Comparison of ENCODE assay signal across 28 cellular contexts in genomic region chr12:13189254-13189653, GRCh38. TPM values are rescaled to one million over a fixed set of nuclear protein-coding genes. Genes with fewer than 3 reads are reported as not detected.
DNase-seq lines count a peak whose midpoint lies in the region; ATAC-seq and TF ChIP-seq lines count a peak whose summit lies in the region.
"Had no signal": no experiment of that assay in that cellular context is flagged by ENCODE, and none has a peak within 500 bp of the region (broad histone marks: within the 10 kb centered on the region; RNA-seq: fewer than 3 reads in every experiment).

No MANE protein-coding gene starts in this region.

- no peak overlapping the region for H2AK9ac ChIP-seq in IMR-90 (replicated peaks; ENCODE audit: low read depth, low read length, poor library complexity)

- H3K4ac ChIP-seq in IMR-90 (ENCODE audit: low read depth, low read length), result no peak overlapping the region

- H3K56ac ChIP-seq in IMR-90 (ENCODE audit: extremely low read depth, insufficient read depth, low read length), result no peak overlapping the region

- H3K14ac ChIP-seq in IMR-90 (replicated peaks; ENCODE audit: low read depth, low read length), result no peak overlapping the region

- H3K4me2 ChIP-seq in IMR-90 (ENCODE audit: low read depth, low read length), result no peak overlapping the region

- no peak overlapping the region for H2AFZ ChIP-seq in IMR-90 (replicated peaks; ENCODE audit: low read length, poor library complexity)

- ATAC-seq in IMR-90 (ENCODE audit: low read depth) (no peak), lung (ENCODE audit: insufficient read depth, low FRiP score) (peak; percentile 51), upper lobe of right lung (peak; percentile 18)
- ATAC-seq: foreskin keratinocyte had no signal

- H3K18ac ChIP-seq in IMR-90 (ENCODE audit: low read depth, low read length), result no peak overlapping the region

- no peak overlapping the region; the same call in 2 of the 3 replicates for H2BK15ac ChIP-seq in IMR-90 (ENCODE audit: low read depth, low read length)

- H4K91ac ChIP-seq in IMR-90 (ENCODE audit: insufficient read depth, low read depth, low read length), result 0 out of 2 replicates have a peak overlapping the region, but pooled peaks have one; percentile 2

- H3K27ac ChIP-seq in IMR-90 (ENCODE audit: insufficient read depth, low read length), result no peak overlapping the region
- peak overlapping the region; percentile 40 for H3K27ac ChIP-seq in cingulate gyrus (ENCODE audit: low read depth, low read length)
- H3K27ac ChIP-seq in lung (ENCODE audit: low read depth in 1 of 2, low read length in 1 of 2), result no peak overlapping the region
- H3K27ac ChIP-seq in upper lobe of right lung, result no peak overlapping the region
- H3K27ac ChIP-seq: ascending aorta, C4-2B, foreskin keratinocyte had no signal

- H3K4me3 ChIP-seq in IMR-90 (ENCODE audit: insufficient read depth, low read depth, low read length) (no peak overlapping the region), lung (no peak overlapping the region), upper lobe of right lung (no peak overlapping the region)
- H3K4me3 ChIP-seq: ascending aorta, spleen had no signal

- H2BK120ac ChIP-seq in IMR-90 (ENCODE audit: low read depth, low read length), result no peak overlapping the region

- H4K8ac ChIP-seq in IMR-90 (ENCODE audit: low read depth in 2 of 2, low read length in 2 of 2), result no peak overlapping the region

- H3K79me1 ChIP-seq in IMR-90 (ENCODE audit: low read depth in 1 of 2, low read length in 2 of 2), result 0 out of 4 replicates have a peak, but pooled peaks cover 0 to 6% of the 10 kb centered on the region in 2 experiments

- H2BK20ac ChIP-seq in IMR-90 (ENCODE audit: low read depth, low read length), result no peak overlapping the region

- H4K20me1 ChIP-seq in IMR-90 (ENCODE audit: insufficient read depth, low read length), result no peaks in the 10 kb centered on the region

- CTCF ChIA-PET in IMR-90 (lab: Yijun Ruan, JAX), result no interaction called here
- CTCF ChIA-PET in Calu3 (lab: Charles Lee), result no interaction called here

- H3K4me1 ChIP-seq in IMR-90 (ENCODE audit: control insufficient read depth, insufficient read depth, low read length) (peaks cover 12% of the 10 kb centered on the region), lung (ENCODE audit: control insufficient read depth in 2 of 2, insufficient read depth in 2 of 2, low read length in 2 of 2) (peaks cover 0 to 3% of the 10 kb centered on the region in 2 donors), upper lobe of right lung (no peaks in the 10 kb centered on the region)
- H3K4me1 ChIP-seq: ascending aorta had no signal

- H3K9me3 ChIP-seq in IMR-90 (ENCODE audit: control insufficient read depth, insufficient read depth, low read length), result no peaks in the 10 kb centered on the region
- H3K9me3 ChIP-seq in lung (ENCODE audit: control insufficient read depth in 2 of 2, insufficient read depth in 1 of 2, low read length in 1 of 2), result no peaks in the 10 kb centered on the region
- H3K9me3 ChIP-seq in upper lobe of right lung, result no peaks in the 10 kb centered on the region
- H3K9me3 ChIP-seq: ascending aorta, spleen had no signal

- 0 out of 2 replicates have a peak overlapping the region, but pooled peaks have one; percentile 35 for H2AK5ac ChIP-seq in IMR-90 (ENCODE audit: low read depth, low read length)

- POLR2A ChIA-PET in IMR-90 (lab: Charles Lee; ENCODE audit: unreplicated experiment), result no interaction called here

- no peak for TF ChIP-seq RAD21 in IMR-90 (IDR thresholded peaks at IDR 0.05; ENCODE audit: low read length)

- H2BK5ac ChIP-seq in IMR-90 (ENCODE audit: low read depth, low read length, poor library complexity, severe bottlenecking), result no peak overlapping the region

- DNase-seq in IMR-90 (no peak), lung (ENCODE audit: low spot score) (no peak), upper lobe of right lung (no peak), Calu3 (no peak), NCI-H2196 treated with DMSO at 0.1 percent for 48 hours (lab: John Stamatoyannopoulos, UW; ENCODE audit: unreplicated experiment) (no peak), UCSD-AML1 (lab: John Stamatoyannopoulos, UW; ENCODE audit: unreplicated experiment) (no peak)
- DNase-seq: activated B cell treated with CpG ODN at 0.5 μM for 24 hours; activated CD4-positive, alpha-beta T cell treated with anti-CD3 and anti-CD28 coated beads, Interleukin-2, amount 10 ng/mL, durations not matched to agents 7 days and 5 days; activated effector memory CD4-positive, alpha-beta T cell treated with Interleukin-2 at 50 U/mL for 16 hours; activated naive CD8-positive, alpha-beta T cell treated with anti-CD3 and anti-CD28 coated beads, Interleukin-2, amount 10 ng/mL, durations not matched to agents 7 days and 5 days; activated T-cell treated with anti-CD3 and anti-CD28 coated beads, Interleukin-2, amount 50 U/mL, for 1 hour; central memory CD4-positive, alpha-beta T cell; COR-L47; DMS53; endodermal cell; foreskin keratinocyte; H9; kidney glomerular epithelial cell; mammary epithelial cell; NCI-H1417; spleen; stimulated activated CD4-positive, alpha-beta T cell treated with anti-CD3 and anti-CD28 coated beads, Interleukin-2, amount 100 ng/mL, for 24 hours had no signal

- peaks cover 32% of the 10 kb centered on the region for H3K4me1 Mint-ChIP-seq in Calu3 (ENCODE audit: low read depth, unreplicated experiment)
- H3K4me1 Mint-ChIP-seq: activated B cell treated with CpG ODN at 0.5 μM for 24 hours had no signal

- no peaks in the 10 kb centered on the region for H3K27me3 Mint-ChIP-seq in Calu3 (ENCODE audit: unreplicated experiment)

- TF ChIP-seq CTCF in IMR-90 (conservative IDR thresholded peaks at IDR 0.05; ENCODE audit: low read depth, low read length) (no peak), lung (IDR thresholded peaks at IDR 0.05; ENCODE audit: control extremely low read depth, extremely low read depth) (no peak), upper lobe of right lung (IDR thresholded peaks at IDR 0.05) (no peak), Calu3 (IDR thresholded peaks at IDR 0.05; ENCODE audit: unreplicated experiment) (no peak)

- no peak overlapping the region for H3K27ac Mint-ChIP-seq in Calu3 (ENCODE audit: unreplicated experiment)
- H3K27ac Mint-ChIP-seq: activated B cell treated with CpG ODN at 0.5 μM for 24 hours; activated CD4-positive, alpha-beta T cell treated with anti-CD3 and anti-CD28 coated beads, Interleukin-2, amount 10 ng/mL, durations not matched to agents 7 days and 5 days; activated naive CD8-positive, alpha-beta T cell treated with anti-CD3 and anti-CD28 coated beads, Interleukin-2, amount 10 ng/mL, durations not matched to agents 7 days and 5 days; dendritic cell treated with granulocyte-macrophage colony-stimulating factor and Interleukin-4, amounts not matched to agents 40 ng/mL and 50 ng/mL, for 4 days; endodermal cell; H9; stimulated activated naive CD8-positive, alpha-beta T cell treated with anti-CD3 and anti-CD28 coated beads, Interleukin-15, Interleukin-2, amounts not matched to agents 100 ng/mL and 50 ng/mL, for 24 hours had no signal

- no peak overlapping the region for H4K5ac ChIP-seq in IMR-90 (ENCODE audit: low read depth, low read length)

- TF ChIP-seq POLR2A in IMR-90 (IDR thresholded peaks at IDR 0.05; ENCODE audit: low read depth, low read length), result no peak

- H3K36me3 Mint-ChIP-seq in Calu3 (ENCODE audit: insufficient read depth, unreplicated experiment), result no peaks in the 10 kb centered on the region
- H3K36me3 Mint-ChIP-seq: activated naive CD8-positive, alpha-beta T cell treated with anti-CD3 and anti-CD28 coated beads, Interleukin-2, amount 10 ng/mL, durations not matched to agents 7 days and 5 days had no signal

- peaks cover 22% of the 10 kb centered on the region for H3K9me1 ChIP-seq in IMR-90 (ENCODE audit: insufficient read depth, low read length)

- H3K9me3 Mint-ChIP-seq in Calu3 (ENCODE audit: low read depth, unreplicated experiment), result no peaks in the 10 kb centered on the region
- H3K9me3 Mint-ChIP-seq: activated B cell treated with CpG ODN at 0.5 μM for 24 hours; activated CD4-positive, alpha-beta T cell treated with anti-CD3 and anti-CD28 coated beads, Interleukin-2, amount 10 ng/mL, durations not matched to agents 7 days and 5 days; activated naive CD8-positive, alpha-beta T cell treated with anti-CD3 and anti-CD28 coated beads, Interleukin-2, amount 10 ng/mL, durations not matched to agents 7 days and 5 days; dendritic cell treated with granulocyte-macrophage colony-stimulating factor and Interleukin-4, amounts not matched to agents 40 ng/mL and 50 ng/mL, for 4 days; endodermal cell; H9; neural crest cell; stimulated activated naive CD8-positive, alpha-beta T cell treated with anti-CD3 and anti-CD28 coated beads, Interleukin-15, Interleukin-2, amounts not matched to agents 100 ng/mL and 50 ng/mL, for 24 hours had no signal

- dilution Hi-C loops in IMR-90 (cut with HindIII; ENCODE audit: low sequenced_read_pairs, unreplicated experiment), result no loop called here

- BruUV-seq in IMR-90 (replicated peaks; lab: Mats Ljungman, UMichigan) (no TSS peak), Calu3 (replicated peaks; lab: Mats Ljungman, UMichigan) (no TSS peak)

- in situ Hi-C loops in IMR-90 (cut with MboI; ENCODE audit: low sequenced_read_pairs), result no loop called here

- H3K23ac ChIP-seq in IMR-90 (ENCODE audit: low read depth, low read length), result no peak overlapping the region

- intact Hi-C loops in IMR-90 (cut with micrococcal nuclease) (no loop called here), upper lobe of right lung (cut with DNase I) (no loop called here), Calu3 (cut with micrococcal nuclease; ENCODE audit: unreplicated experiment) (no loop called here)

- H3K27me3 ChIP-seq in IMR-90 (ENCODE audit: control insufficient read depth, insufficient read depth, low read length) (no peaks in the 10 kb centered on the region), lung (ENCODE audit: control insufficient read depth, insufficient read depth) (no peaks in the 10 kb centered on the region), upper lobe of right lung (no peaks in the 10 kb centered on the region)
- H3K27me3 ChIP-seq: ascending aorta, foreskin keratinocyte had no signal

- H3K9ac ChIP-seq in IMR-90 (ENCODE audit: low read depth, low read length), result no peak overlapping the region

- H3K36me3 ChIP-seq in IMR-90 (ENCODE audit: control insufficient read depth, insufficient read depth, low read length), result no peaks in the 10 kb centered on the region
- no peaks in the 10 kb centered on the region for H3K36me3 ChIP-seq in lung (ENCODE audit: control insufficient read depth in 2 of 2, insufficient read depth in 2 of 2, low read length in 2 of 2)
- H3K36me3 ChIP-seq in upper lobe of right lung, result no peaks in the 10 kb centered on the region
- H3K36me3 ChIP-seq: ascending aorta, spleen had no signal

- H3K4me3 Mint-ChIP-seq in Calu3 (ENCODE audit: low read depth, unreplicated experiment), result no peak overlapping the region
- H3K4me3 Mint-ChIP-seq: activated B cell treated with CpG ODN at 0.5 μM for 24 hours; activated CD4-positive, alpha-beta T cell treated with anti-CD3 and anti-CD28 coated beads, Interleukin-2, amount 10 ng/mL, durations not matched to agents 7 days and 5 days; activated naive CD8-positive, alpha-beta T cell treated with anti-CD3 and anti-CD28 coated beads, Interleukin-2, amount 10 ng/mL, durations not matched to agents 7 days and 5 days; dendritic cell treated with granulocyte-macrophage colony-stimulating factor and Interleukin-4, amounts not matched to agents 40 ng/mL and 50 ng/mL, for 4 days; endodermal cell; H9; neural crest cell; stimulated activated naive CD8-positive, alpha-beta T cell treated with anti-CD3 and anti-CD28 coated beads, Interleukin-15, Interleukin-2, amounts not matched to agents 100 ng/mL and 50 ng/mL, for 24 hours had no signal

RNA-seq across cellular contexts. Expression of gene EMP1, which starts 7.3 kb away (rescaled TPM):
- total RNA-seq in IMR-90 (2012; rRNA removed) (137 and 570 TPM in 2 replicates), lung (100 to 1,000 TPM in 1 of 2 donors, 10 to 100 TPM in 1; 67.5 to 348 TPM), upper lobe of right lung (286 TPM), Calu3 (2022) (128 and 146 TPM in 2 replicates)
- polyA plus RNA-seq in IMR-90 (2012; rRNA removed) (106 and 201 TPM in 2 replicates), lung (100 to 1,000 TPM in 1 of 2 donors, 10 to 100 TPM in 1; 91.7 to 243 TPM)
- polyA plus RNA-seq in IMR-90 (2012; cell fraction: cytosol; rRNA removed), result 69.6 and 82.0 TPM in 2 replicates
- 81.8 and 230 TPM in 2 replicates for polyA plus RNA-seq in IMR-90 (2012; cell fraction: nucleus; rRNA removed; ENCODE audit: low replicate concordance)
- total RNA-seq: activated B cell treated with CpG ODN at 0.5 μM for 24 hours had no signal
